ENCODE assay signal across 8 cellular contexts in genomic region chr1:59290173-59290954, GRCh38. TPM values are rescaled to one million over a fixed set of nuclear protein-coding genes. Genes with fewer than 3 reads are reported as not detected.
A peak's percentile ranks its signal among the peaks of the same experiment; 100 is the strongest.
DNase-seq lines count a peak whose midpoint lies in the region; ATAC-seq, FAIRE-seq and TF ChIP-seq lines count a peak whose summit lies in the region.

No MANE protein-coding gene starts in this region.

- H3K27me3 ChIP-seq in NT2/D1 (ENCODE audit: insufficient read depth, insufficient read length) (peaks cover 7% of the 10 kb centered on the region), H1 (replicated peaks in 1 of 4; ENCODE audit: control insufficient read depth in 3 of 4, extremely low read depth in 1 of 4, insufficient read depth in 3 of 4, low read length in 3 of 4) (no peaks in the 10 kb centered on the region), neutrophil (no peaks in the 10 kb centered on the region), uterus (no peaks in the 10 kb centered on the region)

- peaks cover 3% of the 10 kb centered on the region; the same call in 1 of the 2 replicates for H3K23me2 ChIP-seq in H1 (ENCODE audit: low read depth, low read length)

- H3K4me1 ChIP-seq in NT2/D1 (ENCODE audit: insufficient read depth, insufficient read length) = no peaks in the 10 kb centered on the region
- H3K4me1 ChIP-seq in H1 (replicated peaks in 1 of 4; ENCODE audit: control insufficient read depth in 3 of 4, insufficient read depth in 4 of 4, low read length in 3 of 4) = no peaks in the 10 kb centered on the region
- peaks cover 56 to 57% of the 10 kb centered on the region in 2 experiments for H3K4me1 ChIP-seq in neutrophil (ENCODE audit: control insufficient read depth in 1 of 2, insufficient read depth in 1 of 2, low read depth in 1 of 2, low read length in 1 of 2)
- H3K4me1 ChIP-seq in uterus = no peaks in the 10 kb centered on the region

- peak; percentile 80 for FAIRE-seq in H1 (lab: Jason Lieb, UNC)

- H2BK5ac ChIP-seq in H1 (ENCODE audit: low read depth, low read length) = no peak overlapping the region

- no peak overlapping the region for H3K23ac ChIP-seq in H1 (ENCODE audit: insufficient read length)

- H3K4me3 ChIP-seq in NT2/D1 (ENCODE audit: insufficient read length, low read depth) (no peak overlapping the region), H1 (ENCODE audit: extremely low read depth in 1 of 4, insufficient read depth in 2 of 4, low read depth in 3 of 4, low read length in 4 of 4) (no peak overlapping the region), neutrophil (ENCODE audit: low read depth in 1 of 2, low read length in 1 of 2) (no peak overlapping the region), uterus (no peak overlapping the region)

- H4K5ac ChIP-seq in H1 (ENCODE audit: insufficient read length, low read depth, low read length) = no peak overlapping the region

- CTCF ChIA-PET in H1 (lab: Charles Lee; ENCODE audit: partially characterized antibody) = interaction anchor here (0.6 to 2.0 kb wide), 20 partner anchors 11 to 469 kb away, joined by 3 to 7 read pairs (median 3); no protein-coding TSS in a partner anchor

- no peak overlapping the region for H4K8ac ChIP-seq in H1 (ENCODE audit: extremely low read depth, insufficient read depth, low read length)

- POLR2A ChIA-PET in H1 (lab: Charles Lee; ENCODE audit: partially characterized antibody) = no interaction called here

- H3K56ac ChIP-seq in H1 (replicated peaks; ENCODE audit: insufficient read length, low read depth, low read length) = no peak overlapping the region

- H3K9ac ChIP-seq in NT2/D1 (ENCODE audit: insufficient read length, low read depth) (no peak overlapping the region), H1 (replicated peaks in 1 of 4; ENCODE audit: extremely low read depth in 1 of 4, low read depth in 3 of 4, low read length in 3 of 4) (no peak overlapping the region)

- no peak overlapping the region for H2BK120ac ChIP-seq in H1 (replicated peaks; ENCODE audit: low read depth, low read length)

- ATAC-seq in GM19043 (IDR thresholded peaks at IDR 0.05; ENCODE audit: low read depth, unreplicated experiment) (peak; percentile 60), HG03135 (IDR thresholded peaks at IDR 0.05; ENCODE audit: unreplicated experiment) (peak; percentile 76), HG03025 (IDR thresholded peaks at IDR 0.05; ENCODE audit: low FRiP score, unreplicated experiment) (no peak)

- no peak for TF ChIP-seq POLR2A in H1 (IDR thresholded peaks at IDR 0.05; ENCODE audit: control extremely low read depth in 1 of 2, low read depth in 2 of 2, low read length in 2 of 2)
- TF ChIP-seq POLR2A in uterus (IDR thresholded peaks at IDR 0.05) = no peak

- no peak overlapping the region for H2AFZ ChIP-seq in H1 (ENCODE audit: low read length)

- no peak overlapping the region for H2BK15ac ChIP-seq in H1 (ENCODE audit: low read length)

- TF ChIP-seq EP300 in H1 (IDR thresholded peaks at IDR 0.05; ENCODE audit: borderline replicate concordance in 1 of 2, low read depth in 2 of 2, low read length in 2 of 2) = no peak

- H4K20me1 ChIP-seq in H1 (replicated peaks in 1 of 2; ENCODE audit: control insufficient read depth in 1 of 2, insufficient read depth in 2 of 2, low read length in 2 of 2) = no peaks in the 10 kb centered on the region

- H3K18ac ChIP-seq in H1 (ENCODE audit: extremely low read depth, low read length) = no peak overlapping the region

- H4K91ac ChIP-seq in H1 (replicated peaks; ENCODE audit: insufficient read length, low read length) = no peak overlapping the region

- TF ChIP-seq CTCF in H1 (IDR thresholded peaks at IDR 0.05; ENCODE audit: control extremely low read depth in 1 of 3, insufficient read depth in 1 of 3, low read depth in 1 of 3, low read length in 3 of 3) (peak; percentile 56 to 86 (median 73)), neutrophil (IDR thresholded peaks at IDR 0.05) (peak; percentile 59), uterus (IDR thresholded peaks at IDR 0.05) (peak in 2 of 4 experiments; percentile 13 to 25)

- H3K27ac ChIP-seq in H1 (ENCODE audit: low read depth, low read length) (no peak overlapping the region), neutrophil (peak overlapping the region; percentile 96), uterus (no peak overlapping the region)

- H3K14ac ChIP-seq in H1 (ENCODE audit: insufficient read length) = no peak overlapping the region

- DNase-seq in DMS53 (lab: John Stamatoyannopoulos, UW) (peak; percentile 95), NT2/D1 (ENCODE audit: low read depth, low spot score) (peak; percentile 65), H1 (ENCODE audit: low read depth in 1 of 2, low spot score in 2 of 2) (peak; percentile 33 to 58), uterus (no peak)

- no peaks in the 10 kb centered on the region for H3K36me3 ChIP-seq in NT2/D1 (ENCODE audit: insufficient read depth, insufficient read length, low read length)
- no peaks in the 10 kb centered on the region for H3K36me3 ChIP-seq in H1 (ENCODE audit: control insufficient read depth in 2 of 4, insufficient read depth in 4 of 4, low read length in 3 of 4)
- no peaks in the 10 kb centered on the region for H3K36me3 ChIP-seq in neutrophil
- H3K36me3 ChIP-seq in uterus = no peaks in the 10 kb centered on the region

- no peaks in the 10 kb centered on the region for H3K9me3 ChIP-seq in NT2/D1 (ENCODE audit: insufficient read depth, low read length)
- no peaks in the 10 kb centered on the region for H3K9me3 ChIP-seq in H1 (ENCODE audit: insufficient read depth in 2 of 2, low read depth in 1 of 2, low read length in 1 of 2)
- no peaks in the 10 kb centered on the region for H3K9me3 ChIP-seq in neutrophil
- H3K9me3 ChIP-seq in uterus = no peaks in the 10 kb centered on the region

- H3K79me1 ChIP-seq in H1 (ENCODE audit: low read depth, low read length) = no peaks in the 10 kb centered on the region

- no peak overlapping the region for H2AK5ac ChIP-seq in H1 (ENCODE audit: low read depth, low read length)

- no peaks in the 10 kb centered on the region for H3K79me2 ChIP-seq in H1 (ENCODE audit: control insufficient read depth in 1 of 2, insufficient read depth in 2 of 2, low read length in 2 of 2)

- no peak overlapping the region for H3K4me2 ChIP-seq in H1 (ENCODE audit: insufficient read depth in 1 of 2, low read depth in 2 of 2, low read length in 2 of 2)

- no peak overlapping the region for H2BK20ac ChIP-seq in H1 (ENCODE audit: low read length)

- peak; percentile 72 to 81 for TF ChIP-seq RAD21 in H1 (IDR thresholded peaks at IDR 0.05 in 1 of 2, conservative IDR thresholded peaks at IDR 0.05 in 1 of 2; ENCODE audit: low read depth in 2 of 2, low read length in 2 of 2)

- intact Hi-C loops in uterus (cut with DNase I; ENCODE audit: low total_unique reads) = loop anchor here (10.0 kb wide), 1 partner anchor 64 kb away; no protein-coding TSS in a partner anchor

- no peak overlapping the region for H2BK12ac ChIP-seq in H1 (ENCODE audit: low read depth, low read length)

- WGBS in H1 (ENCODE audit: extremely low coverage in 1 of 2, insufficient coverage in 1 of 2, insufficient read length in 1 of 2, insufficient replicate concordance in 2 of 2, low coverage in 1 of 2, low lambda C conversion rate in 2 of 2, missing lambda C conversion rate in 1 of 2), 2 experiments = 73 to 100% methylated on average over 2 to 9 of the region's 9 CpGs

- H3K4ac ChIP-seq in H1 (replicated peaks; ENCODE audit: insufficient read length, low read depth, low read length) = no peak overlapping the region

TF ChIP-seq in H1, 55 proteins besides CTCF, POLR2A, EP300 and RAD21:
- TF ChIP-seq MAX (IDR thresholded peaks at IDR 0.05) (peak; percentile 95), RBBP5 (IDR thresholded peaks at IDR 0.05; ENCODE audit: borderline replicate concordance, low read depth, low read length) (no peak), TEAD4 (IDR thresholded peaks at IDR 0.05; ENCODE audit: low read depth, low read length) (no peak), EGR1 (IDR thresholded peaks at IDR 0.05; ENCODE audit: borderline replicate concordance, low read depth, low read length) (no peak), CREB1 (IDR thresholded peaks at IDR 0.05) (peak; percentile 39; the same call in 1 of the 2 replicates), USF2 (IDR thresholded peaks at IDR 0.05; ENCODE audit: low read length) (no peak), BRCA1 (IDR thresholded peaks at IDR 0.05; ENCODE audit: low read depth, low read length) (no peak)
- TF ChIP-seq, protein P1, sequence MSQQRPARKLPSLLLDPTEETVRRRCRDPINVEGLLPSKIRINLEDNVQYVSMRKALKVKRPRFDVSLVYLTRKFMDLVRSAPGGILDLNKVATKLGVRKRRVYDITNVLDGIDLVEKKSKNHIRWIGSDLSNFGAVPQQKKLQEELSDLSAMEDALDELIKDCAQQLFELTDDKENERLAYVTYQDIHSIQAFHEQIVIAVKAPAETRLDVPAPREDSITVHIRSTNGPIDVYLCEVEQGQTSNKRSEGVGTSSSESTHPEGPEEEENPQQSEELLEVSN (IDR thresholded peaks at IDR 0.05) = peak; percentile 78

RNA-seq across cellular contexts. Expression of gene FGGY, which starts 6.5 kb away (rescaled TPM):
- total RNA-seq in H1 (2021; fragmentation: NEBNext Ultra II Directional; extraction: Animal tissue kit (Norgen Biotek cat#: 25700)) = 10.3 and 13.8 TPM in 2 replicates
- polyA plus RNA-seq in H1 (2011; rRNA removed) = 12.0 and 12.5 TPM in 2 replicates
- polyA plus RNA-seq in H1 (2011; cell fraction: cytosol; rRNA removed) = 13.1 TPM
- 13.2 TPM for polyA plus RNA-seq in H1 (2011; cell fraction: nucleus; rRNA removed)
- polyA plus RNA-seq in H1 (2012, experiment 1 of 2) = 9.4 to 12.2 TPM (median 10.7 TPM) in 4 replicates
- polyA plus RNA-seq in H1 (2012, experiment 2 of 2) = 4.6 TPM
- 3.4 TPM for polyA plus RNA-seq in H1 (2013, experiment 1 of 2)
- 5.0 TPM for polyA plus RNA-seq in H1 (2013, experiment 2 of 2)
- 30.5 and 40.2 TPM in 2 replicates for polyA minus RNA-seq in H1 (2011; rRNA and poly(A)+ RNA removed)
- polyA minus RNA-seq in H1 (2011; cell fraction: cytosol; rRNA and poly(A)+ RNA removed) = 11.7 TPM
- 58.0 TPM for polyA minus RNA-seq in H1 (2011; cell fraction: nucleus; rRNA and poly(A)+ RNA removed)
- total RNA-seq in uterus = 100 to 1,000 TPM in 1 of 4 donors, 10 to 100 TPM in 3; 20.6 to 138 (median 32.8) TPM

Comparison
In these comparisons a context has a peak if more than half of its experiments do, and no peak if none do; other contexts are left out.
1. DNase-seq: peak in DMS53 (single experiment), NT2/D1 (single experiment) and H1 (2 of 2); none in uterus (0 of 2).